1 cellular context compared by ENCODE assay signal in genomic region chr17:46818929-46819859, GRCh38.
TF ChIP-seq lines count a peak whose summit lies in the region.

No MANE protein-coding gene starts in this region.

TF ChIP-seq in K562, 482 proteins besides CTCF, POLR2A, EP300 and RAD21 (continued from another document and continues in another):
- TF ChIP-seq REST (CRISPR knock-in tag; IDR thresholded peaks at IDR 0.05; ENCODE audit: low read depth) (peak; percentile 42; the same call in 1 of the 2 replicates), ZNF143 (CRISPR knock-in tag; IDR thresholded peaks at IDR 0.05) (no peak), ARID3B (CRISPR knock-in tag; IDR thresholded peaks at IDR 0.05; ENCODE audit: borderline replicate concordance) (0 out of 2 replicates have a peak, but pooled peaks have one; percentile 10), LEF1 (IDR thresholded peaks at IDR 0.05) (peak; percentile 63; the same call in 1 of the 2 replicates), ARID3A (IDR thresholded peaks at IDR 0.05; ENCODE audit: borderline replicate concordance, low read depth, low read length) (peak; percentile 41; the same call in 1 of the 2 replicates), EP400 (IDR thresholded peaks at IDR 0.05) (peak; percentile 51; the same call in 1 of the 2 replicates), E2F4 (CRISPR knock-in tag; IDR thresholded peaks at IDR 0.05; ENCODE audit: low read depth) (no peak), ZNF175 (CRISPR knock-in tag; IDR thresholded peaks at IDR 0.05; ENCODE audit: low read depth) (no peak), FOXP1 (CRISPR knock-in tag; IDR thresholded peaks at IDR 0.05) (peak; percentile 34; the same call in 1 of the 2 replicates), SOX6 (IDR thresholded peaks at IDR 0.05) (0 out of 2 replicates have a peak, but pooled peaks have one; percentile 40), ZNF766 (CRISPR knock-in tag; conservative IDR thresholded peaks at IDR 0.05) (peak; percentile 54; the same call in 1 of the 2 replicates), AFF4 (CRISPR knock-in tag; IDR thresholded peaks at IDR 0.05) (0 out of 2 replicates have a peak, but pooled peaks have one; percentile 36), XRCC3 (IDR thresholded peaks at IDR 0.05) (no peak), MTA3 (IDR thresholded peaks at IDR 0.05; ENCODE audit: borderline replicate concordance) (peak; percentile 54; the same call in 1 of the 2 replicates), ESRRA (IDR thresholded peaks at IDR 0.05; ENCODE audit: borderline replicate concordance, low read depth) (peak; percentile 34; the same call in 1 of the 2 replicates), RBFOX2 (IDR thresholded peaks at IDR 0.05; ENCODE audit: low read depth, low read length) (peak; percentile 93), ZBTB40 (IDR thresholded peaks at IDR 0.05) (peak; percentile 52), ZBTB40 (CRISPR knock-in tag; IDR thresholded peaks at IDR 0.05) (no peak), UBTF (IDR thresholded peaks at IDR 0.05; ENCODE audit: borderline replicate concordance in 1 of 2, low read depth in 2 of 2, low read length in 2 of 2) (peak in 1 of 2 experiments; percentile 46; a peak in 2 of 4 replicates)
